Comparison of ENCODE assay signal across 1 cellular context in the genomic region with DNA sequence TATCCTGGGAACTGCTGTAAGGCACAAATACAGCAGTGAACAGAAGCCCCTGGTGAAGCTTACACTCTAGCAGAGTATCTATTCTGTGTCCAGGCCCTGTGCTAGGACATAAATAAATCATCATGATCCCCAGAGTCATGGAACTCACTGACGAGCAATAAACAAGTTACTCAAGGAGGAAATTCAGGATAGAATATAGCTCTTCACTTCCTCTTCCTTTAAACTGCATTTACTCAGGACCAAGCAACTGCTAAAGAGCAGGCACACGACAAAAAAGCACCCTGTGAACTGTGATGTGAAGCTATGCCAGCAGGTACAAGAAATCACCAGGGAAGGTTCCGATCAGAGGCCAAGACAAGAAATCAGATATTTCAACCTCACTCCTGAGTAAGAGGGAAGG.
TF ChIP-seq lines count a peak whose summit lies in the region.

No MANE protein-coding gene starts in this region.

TF ChIP-seq in WTC11, 78 proteins besides CTCF, POLR2A, EP300 and RAD21 (continued from another document):
- TF ChIP-seq, protein P1, sequence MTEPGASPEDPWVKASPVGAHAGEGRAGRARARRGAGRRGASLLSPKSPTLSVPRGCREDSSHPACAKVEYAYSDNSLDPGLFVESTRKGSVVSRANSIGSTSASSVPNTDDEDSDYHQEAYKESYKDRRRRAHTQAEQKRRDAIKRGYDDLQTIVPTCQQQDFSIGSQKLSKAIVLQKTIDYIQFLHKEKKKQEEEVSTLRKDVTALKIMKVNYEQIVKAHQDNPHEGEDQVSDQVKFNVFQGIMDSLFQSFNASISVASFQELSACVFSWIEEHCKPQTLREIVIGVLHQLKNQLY (CRISPR knock-in tag; IDR thresholded peaks at IDR 0.05): no peak
